In genomic region chr18:54825626-54826344, GRCh38 we compare ENCODE assay signal across 23 cellular contexts. TPM values are rescaled to one million over a fixed set of nuclear protein-coding genes. Genes with fewer than 3 reads are reported as not detected.
"Had no signal": no experiment of that assay in that cellular context is flagged by ENCODE, and none has a peak within 500 bp of the region (broad histone marks: within the 10 kb centered on the region; RNA-seq: fewer than 3 reads in every experiment).

No MANE protein-coding gene starts in this region.

- H3K79me2 ChIP-seq: hepatocyte had no signal

- DNase-seq: effector CD4-positive, alpha-beta T cell; endodermal cell; foreskin melanocyte; head of caudate nucleus; kidney; left cardiac atrium; left ventricle myocardium inferior; lower lobe of right lung; midbrain; nucleus accumbens; ovary; right cardiac atrium; small intestine; stimulated activated CD4-positive, alpha-beta T cell treated with anti-CD3 and anti-CD28 coated beads, Interleukin-12 subunit alpha, Interleukin-12 subunit beta, amount 100 ng/mL, for 4 hours; stimulated activated naive CD8-positive, alpha-beta T cell treated with anti-CD3 and anti-CD28 coated beads, Interleukin-15, Interleukin-2, amounts not matched to agents 100 U/mL and 50 U/mL, for 24 hours; thyroid gland had no signal

- H3K27ac ChIP-seq: hepatocyte, left ventricle myocardium inferior, lower lobe of right lung, neural progenitor cell, ovary, suprapubic skin, thyroid gland had no signal

- FAIRE-seq: endothelial cell of umbilical vein, urothelium cell line had no signal

- H3K36me3 ChIP-seq: left ventricle myocardium inferior, lower lobe of right lung, neural progenitor cell, ovary, suprapubic skin, thyroid gland had no signal

- ATAC-seq: left cardiac atrium; lower lobe of right lung; natural killer cell treated with Interleukin-12 subunit alpha and Interleukin-12 subunit beta and Interleukin-15 and Interleukin-18, amount 100 ng/mL, for 72 hours; right cardiac atrium; stimulated activated naive CD8-positive, alpha-beta T cell treated with anti-CD3 and anti-CD28 coated beads, Interleukin-15, Interleukin-2, amounts not matched to agents 100 U/mL and 50 U/mL, for 24 hours had no signal

- H3K9me3 ChIP-seq: left ventricle myocardium inferior, lower lobe of right lung, ovary, suprapubic skin, thyroid gland had no signal

- H3K9ac ChIP-seq: neural progenitor cell had no signal

- H3K4me3 ChIP-seq: hepatocyte, left ventricle myocardium inferior, lower lobe of right lung, neural progenitor cell, ovary, suprapubic skin, thyroid gland had no signal

- H3K4me2 ChIP-seq: hepatocyte, neural progenitor cell had no signal

- H3K4me1 ChIP-seq: lower lobe of right lung had no signal

- H3K27me3 ChIP-seq: hepatocyte, ovary, suprapubic skin, thyroid gland had no signal

- H2AFZ ChIP-seq: hepatocyte, neural progenitor cell had no signal

RNA-seq across cellular contexts. Expression of gene RAB27B, which starts 2.5 kb away (rescaled TPM):
- total RNA-seq: dermis microvascular lymphatic vessel endothelial cell, endothelial cell of umbilical vein had no signal
- polyA plus RNA-seq: endothelial cell of umbilical vein had no signal
